1 cellular context compared by ENCODE assay signal in the genomic region with DNA sequence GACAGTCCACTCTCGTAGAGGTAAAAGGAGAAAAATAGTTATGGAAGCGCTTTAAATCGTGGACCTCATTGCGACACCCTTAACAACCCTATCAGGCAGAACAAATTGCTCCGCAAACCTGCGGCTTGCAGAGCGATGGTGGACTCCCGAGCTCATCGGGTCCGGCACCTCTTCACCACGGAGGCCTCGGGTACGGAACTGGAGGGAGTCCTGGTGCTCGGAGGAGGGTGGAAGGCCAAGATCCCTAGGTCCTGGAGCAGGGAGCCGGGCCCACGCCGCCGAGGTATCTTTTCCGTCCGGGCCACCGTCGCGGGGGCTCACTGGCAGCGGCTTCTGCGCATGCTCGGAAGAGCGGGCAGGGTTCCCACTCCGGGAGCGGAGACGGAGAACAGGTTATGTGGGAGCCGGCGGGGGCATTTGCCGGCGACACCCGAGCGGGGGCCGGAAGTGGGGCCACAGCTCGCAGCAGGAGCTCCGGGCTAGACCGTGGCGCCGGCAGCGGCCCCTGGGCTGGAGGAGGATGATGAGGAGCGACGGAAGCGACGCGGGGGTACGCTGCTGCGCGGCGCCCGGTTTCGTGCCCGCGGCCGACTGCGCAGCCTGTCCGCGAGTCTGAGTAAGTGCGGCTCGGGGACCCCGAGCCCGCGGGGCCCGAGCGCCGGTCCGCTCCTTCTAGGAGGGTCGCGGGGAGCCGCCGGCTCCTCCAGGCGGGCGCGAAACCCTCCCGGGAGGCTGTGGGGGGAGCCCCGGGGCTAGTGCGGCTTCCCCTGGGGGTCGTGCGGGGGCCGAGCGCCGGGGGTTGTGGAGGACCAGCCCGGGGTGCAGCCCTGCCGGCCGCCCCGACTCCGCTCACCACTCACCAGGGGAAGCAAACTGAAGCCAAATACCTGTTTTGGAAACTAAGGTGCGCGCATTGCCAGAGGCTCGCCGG.
TF ChIP-seq lines count a peak whose summit lies in the region.

A gene (plus strand): TSS at position 349 of the 931 bp plus-strand sequence. CDS start 10,827 bp downstream, outside the sequence.

TF ChIP-seq in HCT116, 20 proteins besides CTCF, POLR2A, EP300 and RAD21 (continued from another document):
- TF ChIP-seq JUND (IDR thresholded peaks at IDR 0.05) (no peak), CBX3 (IDR thresholded peaks at IDR 0.05; ENCODE audit: low read depth) (peak; percentile 68), EGR1 (IDR thresholded peaks at IDR 0.05; ENCODE audit: low read depth) (peak; percentile 62), SP1 (IDR thresholded peaks at IDR 0.05; ENCODE audit: low read depth) (peak; percentile 55; the same call in 1 of the 2 replicates)
- TF ChIP-seq, protein P1, sequence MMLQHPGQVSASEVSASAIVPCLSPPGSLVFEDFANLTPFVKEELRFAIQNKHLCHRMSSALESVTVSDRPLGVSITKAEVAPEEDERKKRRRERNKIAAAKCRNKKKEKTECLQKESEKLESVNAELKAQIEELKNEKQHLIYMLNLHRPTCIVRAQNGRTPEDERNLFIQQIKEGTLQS (IDR thresholded peaks at IDR 0.05): no peak
- TF ChIP-seq, protein P2, sequence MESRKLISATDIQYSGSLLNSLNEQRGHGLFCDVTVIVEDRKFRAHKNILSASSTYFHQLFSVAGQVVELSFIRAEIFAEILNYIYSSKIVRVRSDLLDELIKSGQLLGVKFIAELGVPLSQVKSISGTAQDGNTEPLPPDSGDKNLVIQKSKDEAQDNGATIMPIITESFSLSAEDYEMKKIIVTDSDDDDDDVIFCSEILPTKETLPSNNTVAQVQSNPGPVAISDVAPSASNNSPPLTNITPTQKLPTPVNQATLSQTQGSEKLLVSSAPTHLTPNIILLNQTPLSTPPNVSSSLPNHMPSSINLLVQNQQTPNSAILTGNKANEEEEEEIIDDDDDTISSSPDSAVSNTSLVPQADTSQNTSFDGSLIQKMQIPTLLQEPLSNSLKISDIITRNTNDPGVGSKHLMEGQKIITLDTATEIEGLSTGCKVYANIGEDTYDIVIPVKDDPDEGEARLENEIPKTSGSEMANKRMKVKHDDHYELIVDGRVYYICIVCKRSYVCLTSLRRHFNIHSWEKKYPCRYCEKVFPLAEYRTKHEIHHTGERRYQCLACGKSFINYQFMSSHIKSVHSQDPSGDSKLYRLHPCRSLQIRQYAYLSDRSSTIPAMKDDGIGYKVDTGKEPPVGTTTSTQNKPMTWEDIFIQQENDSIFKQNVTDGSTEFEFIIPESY (IDR thresholded peaks at IDR 0.05; ENCODE audit: extremely low read depth, insufficient replicate concordance, low read length): peak; percentile 57
